ENCODE assay signal across 13 cellular contexts in genomic region chr10:88490216-88490980, GRCh38.
"Had no signal": no experiment of that assay in that cellular context is flagged by ENCODE, and none has a peak within 500 bp of the region (broad histone marks: within the 10 kb centered on the region; RNA-seq: fewer than 3 reads in every experiment).

No MANE protein-coding gene starts in this region.

- H3K4me1 ChIP-seq: suprapubic skin, upper lobe of right lung had no signal

- H3K9me3 ChIP-seq: adrenal gland, heart left ventricle, suprapubic skin, upper lobe of right lung had no signal

- H3K27ac ChIP-seq: adrenal gland, coronary artery, heart left ventricle, suprapubic skin, upper lobe of right lung had no signal

- H3K27me3 ChIP-seq: adrenal gland, heart left ventricle, suprapubic skin, upper lobe of right lung had no signal

- ATAC-seq: heart left ventricle; natural killer cell treated with Interleukin-12 subunit alpha and Interleukin-12 subunit beta and Interleukin-15 and Interleukin-18, amount 100 ng/mL, for 72 hours; stimulated activated naive CD8-positive, alpha-beta T cell treated with anti-CD3 and anti-CD28 coated beads, Interleukin-15, Interleukin-2, amounts not matched to agents 100 U/mL and 50 U/mL, for 24 hours; upper lobe of right lung had no signal

- DNase-seq: activated CD8-positive, alpha-beta memory T cell treated with anti-CD3 and anti-CD28 coated beads, Interleukin-2, amount 50 U/mL, for 4 hours; activated naive CD4-positive, alpha-beta T cell; adrenal gland; caudate nucleus; effector CD8-positive, alpha-beta T cell; heart left ventricle; stimulated activated CD4-positive, alpha-beta T cell treated with anti-CD3 and anti-CD28 coated beads, Interleukin-4, amount 100 ng/mL, for 1 hour; stimulated activated CD8-positive, alpha-beta memory T cell treated with anti-CD3 and anti-CD28 coated beads, Interleukin-4, amount 100 ng/mL, for 48 hours; stimulated activated naive CD8-positive, alpha-beta T cell treated with anti-CD3 and anti-CD28 coated beads, Interleukin-15, Interleukin-2, amounts not matched to agents 100 U/mL and 50 U/mL, for 24 hours; upper lobe of right lung had no signal

- H3K4me3 ChIP-seq: adrenal gland, coronary artery, heart left ventricle, suprapubic skin, upper lobe of right lung had no signal

- H3K36me3 ChIP-seq: adrenal gland, heart left ventricle, suprapubic skin, upper lobe of right lung had no signal
